In genomic region chr6:121794630-121795029, GRCh38 we compare ENCODE assay signal across 12 cellular contexts.
A peak's percentile ranks its signal among the peaks of the same experiment; 100 is the strongest.
DNase-seq lines count a peak whose midpoint lies in the region; ATAC-seq and TF ChIP-seq lines count a peak whose summit lies in the region.
"Had no signal": no experiment of that assay in that cellular context is flagged by ENCODE, and none has a peak within 500 bp of the region (broad histone marks: within the 10 kb centered on the region; RNA-seq: fewer than 3 reads in every experiment).

No MANE protein-coding gene starts in this region.

- no peak for TF ChIP-seq CTCF in adrenal gland (IDR thresholded peaks at IDR 0.05)

- H3K4me1 ChIP-seq in adrenal gland (replicated peaks in 1 of 2): peaks cover 0 to 4% of the 10 kb centered on the region in 2 donors
- no peaks in the 10 kb centered on the region for H3K4me1 ChIP-seq in CD4-positive, alpha-beta memory T cell (ENCODE audit: insufficient read depth, low read length)

- peak overlapping the region in 1 of 4 donors; percentile 5 for H3K4me3 ChIP-seq in adrenal gland
- no peak overlapping the region for H3K4me3 ChIP-seq in CD4-positive, alpha-beta memory T cell (ENCODE audit: low read length in 2 of 2)
- H3K4me3 ChIP-seq: heart right ventricle, K562 had no signal

- POLR2A ChIA-PET in CD4-positive, alpha-beta memory T cell (lab: Charles Lee; ENCODE audit: partially characterized antibody): no interaction called here

- no peak for TF ChIP-seq POLR2A in adrenal gland (IDR thresholded peaks at IDR 0.05)

- CTCF ChIA-PET in CD4-positive, alpha-beta memory T cell (lab: Charles Lee; ENCODE audit: partially characterized antibody): no interaction called here

- H3K27ac ChIP-seq in adrenal gland: no peak overlapping the region
- H3K27ac ChIP-seq in CD4-positive, alpha-beta memory T cell (ENCODE audit: low read depth, low read length): no peak overlapping the region

- no peaks in the 10 kb centered on the region for H3K4me1 Mint-ChIP-seq in CD4-positive, alpha-beta memory T cell
- H3K4me1 Mint-ChIP-seq: CD4-positive, CD25-positive, alpha-beta regulatory T cell had no signal

- no peak overlapping the region for H3K27ac Mint-ChIP-seq in CD4-positive, alpha-beta memory T cell
- H3K27ac Mint-ChIP-seq: CD4-positive, CD25-positive, alpha-beta regulatory T cell had no signal

- intact Hi-C loops in adrenal gland (cut with DNase I): no loop called here
- intact Hi-C loops in CD4-positive, alpha-beta memory T cell (cut with micrococcal nuclease): no loop called here

- ATAC-seq in GM19328 (IDR thresholded peaks at IDR 0.05; ENCODE audit: unreplicated experiment): no peak
- ATAC-seq: K562 had no signal

- in situ Hi-C loops in ACHN (cut with HindIII; ENCODE audit: low pct_ligation_motif_present, low pct_unique_long_range_greater_than_20kb, low sequenced_read_pairs): no loop called here

- H3K36me3 ChIP-seq in adrenal gland (replicated peaks in 1 of 2): no peaks in the 10 kb centered on the region
- H3K36me3 ChIP-seq in CD4-positive, alpha-beta memory T cell (ENCODE audit: insufficient read depth, low read length): no peaks in the 10 kb centered on the region
- H3K36me3 ChIP-seq: heart right ventricle had no signal

- H3K27me3 Mint-ChIP-seq in CD4-positive, alpha-beta memory T cell: no peaks in the 10 kb centered on the region
- H3K27me3 Mint-ChIP-seq: CD4-positive, CD25-positive, alpha-beta regulatory T cell had no signal

- peak; percentile 82 for DNase-seq in ACHN
- DNase-seq in HK-2 (ENCODE audit: unreplicated experiment): peak; percentile 60
- peak in 6 of 7 donors; percentile 44 to 75 (median 53) for DNase-seq in adrenal gland
- peak; percentile 80 for DNase-seq in glomerular visceral epithelial cell (ENCODE audit: extremely low spot score)
- no peak for DNase-seq in SIG-M5 treated with dmso at 0.1 percent for 504 hours (lab: John Stamatoyannopoulos, UW; ENCODE audit: unreplicated experiment)
- DNase-seq in CD4-positive, alpha-beta memory T cell: no peak
- no peak for DNase-seq in NCI-H187 treated with DMSO at 0.1 percent for 48 hours (lab: John Stamatoyannopoulos, UW)
- DNase-seq: CD4-positive, CD25-positive, alpha-beta regulatory T cell; heart right ventricle; NCI-H2227 treated with DMSO at 0.1 percent for 48 hours had no signal

- 36 to 48% (median 44%) methylated on average over 2 of the region's 2 CpGs for WGBS in adrenal gland, 4 donors

- H3K27me3 ChIP-seq in adrenal gland: no peaks in the 10 kb centered on the region
- H3K27me3 ChIP-seq in CD4-positive, alpha-beta memory T cell (ENCODE audit: insufficient read depth, low read length): no peaks in the 10 kb centered on the region
- H3K27me3 ChIP-seq: heart right ventricle had no signal

- H3K4me3 Mint-ChIP-seq in CD4-positive, alpha-beta memory T cell: no peak overlapping the region
- H3K4me3 Mint-ChIP-seq: CD4-positive, CD25-positive, alpha-beta regulatory T cell had no signal

- peaks cover 0 to 12% (median 7%) of the 10 kb centered on the region in 8 donors for H3K9me3 Mint-ChIP-seq in CD4-positive, alpha-beta memory T cell

- no peaks in the 10 kb centered on the region for H3K9me3 ChIP-seq in adrenal gland (replicated peaks in 1 of 3)
- H3K9me3 ChIP-seq in CD4-positive, alpha-beta memory T cell (ENCODE audit: control insufficient read depth in 1 of 2, low read length in 2 of 2): no peaks in the 10 kb centered on the region

- no peaks in the 10 kb centered on the region for H3K36me3 Mint-ChIP-seq in CD4-positive, alpha-beta memory T cell
- H3K36me3 Mint-ChIP-seq: CD4-positive, CD25-positive, alpha-beta regulatory T cell had no signal

Comparison
In these comparisons a context has a peak if more than half of its experiments do, and no peak if none do; other contexts are left out.
1. DNase-seq: peak in ACHN (single experiment), HK-2 (single experiment), adrenal gland (6 of 7) and glomerular visceral epithelial cell (single experiment); none in SIG-M5 treated with dmso at 0.1 percent for 504 hours (single experiment), CD4-positive, alpha-beta memory T cell (0 of 5) and NCI-H187 treated with DMSO at 0.1 percent for 48 hours (single experiment).